In the genomic region with DNA sequence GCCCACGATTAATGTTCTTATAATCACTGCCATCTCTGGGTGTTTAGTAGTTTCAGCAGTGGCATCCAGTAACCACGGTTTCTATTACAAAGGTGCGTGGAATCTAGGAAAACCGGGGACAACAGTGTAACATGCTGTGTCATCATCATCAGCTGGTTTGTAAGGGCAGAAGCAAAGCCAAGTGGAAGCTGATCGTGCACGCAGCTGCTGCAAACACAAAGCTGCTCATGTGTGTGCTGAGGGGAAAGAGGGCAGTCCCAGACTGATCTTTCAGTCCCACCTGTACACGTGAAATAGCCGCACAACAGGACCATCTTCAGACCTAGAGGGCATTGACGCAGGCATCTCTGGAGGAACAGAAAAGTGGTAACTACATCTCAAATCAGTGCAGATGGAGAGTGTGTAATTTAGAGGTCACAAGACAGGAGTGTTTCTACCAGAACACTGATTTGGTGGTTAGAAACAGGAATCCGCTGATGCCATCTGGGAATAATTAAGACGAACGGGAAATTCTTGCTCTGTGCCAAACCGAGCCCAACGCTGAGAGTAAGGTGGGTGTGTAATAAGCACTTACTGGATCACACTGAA, we compare ENCODE assay signal across 1 cellular context.
TF ChIP-seq lines count a peak whose summit lies in the region.

No MANE protein-coding gene starts in this region.

TF ChIP-seq in GM23338, 12 proteins besides CTCF, POLR2A, EP300 and RAD21 (continued from another document):
- TF ChIP-seq, protein P1, sequence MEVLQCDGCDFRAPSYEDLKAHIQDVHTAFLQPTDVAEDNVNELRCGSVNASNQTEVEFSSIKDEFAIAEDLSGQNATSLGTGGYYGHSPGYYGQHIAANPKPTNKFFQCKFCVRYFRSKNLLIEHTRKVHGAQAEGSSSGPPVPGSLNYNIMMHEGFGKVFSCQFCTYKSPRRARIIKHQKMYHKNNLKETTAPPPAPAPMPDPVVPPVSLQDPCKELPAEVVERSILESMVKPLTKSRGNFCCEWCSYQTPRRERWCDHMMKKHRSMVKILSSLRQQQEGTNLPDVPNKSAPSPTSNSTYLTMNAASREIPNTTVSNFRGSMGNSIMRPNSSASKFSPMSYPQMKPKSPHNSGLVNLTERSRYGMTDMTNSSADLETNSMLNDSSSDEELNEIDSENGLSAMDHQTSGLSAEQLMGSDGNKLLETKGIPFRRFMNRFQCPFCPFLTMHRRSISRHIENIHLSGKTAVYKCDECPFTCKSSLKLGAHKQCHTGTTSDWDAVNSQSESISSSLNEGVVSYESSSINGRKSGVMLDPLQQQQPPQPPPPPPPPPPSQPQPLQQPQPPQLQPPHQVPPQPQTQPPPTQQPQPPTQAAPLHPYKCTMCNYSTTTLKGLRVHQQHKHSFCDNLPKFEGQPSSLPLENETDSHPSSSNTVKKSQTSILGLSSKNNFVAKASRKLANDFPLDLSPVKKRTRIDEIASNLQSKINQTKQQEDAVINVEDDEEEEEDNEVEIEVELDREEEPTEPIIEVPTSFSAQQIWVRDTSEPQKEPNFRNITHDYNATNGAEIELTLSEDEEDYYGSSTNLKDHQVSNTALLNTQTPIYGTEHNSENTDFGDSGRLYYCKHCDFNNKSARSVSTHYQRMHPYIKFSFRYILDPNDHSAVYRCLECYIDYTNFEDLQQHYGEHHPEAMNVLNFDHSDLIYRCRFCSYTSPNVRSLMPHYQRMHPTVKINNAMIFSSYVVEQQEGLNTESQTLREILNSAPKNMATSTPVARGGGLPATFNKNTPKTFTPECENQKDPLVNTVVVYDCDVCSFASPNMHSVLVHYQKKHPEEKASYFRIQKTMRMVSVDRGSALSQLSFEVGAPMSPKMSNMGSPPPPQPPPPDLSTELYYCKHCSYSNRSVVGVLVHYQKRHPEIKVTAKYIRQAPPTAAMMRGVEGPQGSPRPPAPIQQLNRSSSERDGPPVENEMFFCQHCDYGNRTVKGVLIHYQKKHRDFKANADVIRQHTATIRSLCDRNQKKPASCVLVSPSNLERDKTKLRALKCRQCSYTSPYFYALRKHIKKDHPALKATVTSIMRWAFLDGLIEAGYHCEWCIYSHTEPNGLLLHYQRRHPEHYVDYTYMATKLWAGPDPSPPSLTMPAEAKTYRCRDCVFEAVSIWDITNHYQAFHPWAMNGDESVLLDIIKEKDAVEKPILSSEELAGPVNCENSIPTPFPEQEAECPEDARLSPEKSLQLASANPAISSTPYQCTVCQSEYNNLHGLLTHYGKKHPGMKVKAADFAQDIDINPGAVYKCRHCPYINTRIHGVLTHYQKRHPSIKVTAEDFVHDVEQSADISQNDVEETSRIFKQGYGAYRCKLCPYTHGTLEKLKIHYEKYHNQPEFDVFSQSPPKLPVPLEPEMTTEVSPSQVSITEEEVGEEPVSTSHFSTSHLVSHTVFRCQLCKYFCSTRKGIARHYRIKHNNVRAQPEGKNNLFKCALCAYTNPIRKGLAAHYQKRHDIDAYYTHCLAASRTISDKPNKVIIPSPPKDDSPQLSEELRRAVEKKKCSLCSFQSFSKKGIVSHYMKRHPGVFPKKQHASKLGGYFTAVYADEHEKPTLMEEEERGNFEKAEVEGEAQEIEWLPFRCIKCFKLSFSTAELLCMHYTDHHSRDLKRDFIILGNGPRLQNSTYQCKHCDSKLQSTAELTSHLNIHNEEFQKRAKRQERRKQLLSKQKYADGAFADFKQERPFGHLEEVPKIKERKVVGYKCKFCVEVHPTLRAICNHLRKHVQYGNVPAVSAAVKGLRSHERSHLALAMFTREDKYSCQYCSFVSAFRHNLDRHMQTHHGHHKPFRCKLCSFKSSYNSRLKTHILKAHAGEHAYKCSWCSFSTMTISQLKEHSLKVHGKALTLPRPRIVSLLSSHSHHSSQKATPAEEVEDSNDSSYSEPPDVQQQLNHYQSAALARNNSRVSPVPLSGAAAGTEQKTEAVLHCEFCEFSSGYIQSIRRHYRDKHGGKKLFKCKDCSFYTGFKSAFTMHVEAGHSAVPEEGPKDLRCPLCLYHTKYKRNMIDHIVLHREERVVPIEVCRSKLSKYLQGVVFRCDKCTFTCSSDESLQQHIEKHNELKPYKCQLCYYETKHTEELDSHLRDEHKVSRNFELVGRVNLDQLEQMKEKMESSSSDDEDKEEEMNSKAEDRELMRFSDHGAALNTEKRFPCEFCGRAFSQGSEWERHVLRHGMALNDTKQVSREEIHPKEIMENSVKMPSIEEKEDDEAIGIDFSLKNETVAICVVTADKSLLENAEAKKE (CRISPR knock-in tag; IDR thresholded peaks at IDR 0.05): no peak
- TF ChIP-seq ZNF331 (CRISPR knock-in tag; IDR thresholded peaks at IDR 0.05; ENCODE audit: low read depth) (no peak), REST (IDR thresholded peaks at IDR 0.05; ENCODE audit: unreplicated experiment) (no peak), CREB1 (CRISPR knock-in tag; IDR thresholded peaks at IDR 0.05; ENCODE audit: low read depth) (no peak), STAT1 (IDR thresholded peaks at IDR 0.05; ENCODE audit: unreplicated experiment) (no peak)
